ENCODE assay signal across 1 cellular context in the genomic region with DNA sequence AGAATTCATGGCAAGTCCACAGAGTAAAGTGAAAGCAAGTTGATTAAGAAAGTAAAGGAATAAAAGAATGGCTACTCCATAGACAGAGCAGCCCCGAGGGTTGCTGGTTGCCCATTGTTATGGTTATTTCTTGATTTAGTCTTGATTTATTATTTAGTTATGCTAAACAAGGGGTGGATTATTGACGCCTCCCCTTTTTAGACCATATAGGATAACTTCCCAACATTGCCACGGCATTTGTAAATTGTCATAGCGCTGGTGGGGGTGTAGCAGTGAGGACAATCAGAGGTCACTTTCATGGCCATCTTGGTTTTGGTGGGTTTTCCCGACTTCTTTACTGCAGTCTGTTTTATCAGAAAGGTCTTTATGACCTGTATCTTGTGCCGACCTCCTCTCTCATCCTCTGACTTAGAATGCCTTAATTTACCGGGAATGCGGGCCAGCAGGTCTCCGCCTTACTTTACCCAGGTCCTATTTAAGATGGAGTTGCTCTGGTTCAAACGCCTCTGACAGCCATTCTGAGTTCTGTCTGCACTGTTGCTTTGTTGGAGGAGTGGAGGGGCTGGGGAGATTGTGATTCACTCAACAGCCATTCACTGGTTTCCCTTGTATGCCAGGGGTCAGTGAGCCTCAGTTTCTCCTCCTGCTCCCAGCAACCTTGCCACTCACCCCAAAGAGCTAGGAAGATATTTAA.
TF ChIP-seq lines count a peak whose summit lies in the region.

No MANE protein-coding gene starts in this region.

TF ChIP-seq in WTC11, 78 proteins besides CTCF, POLR2A, EP300 and RAD21 (continued from another document):
- TF ChIP-seq ZNF281 (CRISPR knock-in tag; IDR thresholded peaks at IDR 0.05) (no peak), ZNF512 (CRISPR knock-in tag; IDR thresholded peaks at IDR 0.05; ENCODE audit: borderline replicate concordance) (no peak), TCF7 (CRISPR knock-in tag; IDR thresholded peaks at IDR 0.05; ENCODE audit: low read depth) (no peak), FOXJ3 (CRISPR knock-in tag; IDR thresholded peaks at IDR 0.05; ENCODE audit: borderline replicate concordance) (no peak), FOXK1 (CRISPR knock-in tag; IDR thresholded peaks at IDR 0.05) (no peak)
- TF ChIP-seq, protein P1, sequence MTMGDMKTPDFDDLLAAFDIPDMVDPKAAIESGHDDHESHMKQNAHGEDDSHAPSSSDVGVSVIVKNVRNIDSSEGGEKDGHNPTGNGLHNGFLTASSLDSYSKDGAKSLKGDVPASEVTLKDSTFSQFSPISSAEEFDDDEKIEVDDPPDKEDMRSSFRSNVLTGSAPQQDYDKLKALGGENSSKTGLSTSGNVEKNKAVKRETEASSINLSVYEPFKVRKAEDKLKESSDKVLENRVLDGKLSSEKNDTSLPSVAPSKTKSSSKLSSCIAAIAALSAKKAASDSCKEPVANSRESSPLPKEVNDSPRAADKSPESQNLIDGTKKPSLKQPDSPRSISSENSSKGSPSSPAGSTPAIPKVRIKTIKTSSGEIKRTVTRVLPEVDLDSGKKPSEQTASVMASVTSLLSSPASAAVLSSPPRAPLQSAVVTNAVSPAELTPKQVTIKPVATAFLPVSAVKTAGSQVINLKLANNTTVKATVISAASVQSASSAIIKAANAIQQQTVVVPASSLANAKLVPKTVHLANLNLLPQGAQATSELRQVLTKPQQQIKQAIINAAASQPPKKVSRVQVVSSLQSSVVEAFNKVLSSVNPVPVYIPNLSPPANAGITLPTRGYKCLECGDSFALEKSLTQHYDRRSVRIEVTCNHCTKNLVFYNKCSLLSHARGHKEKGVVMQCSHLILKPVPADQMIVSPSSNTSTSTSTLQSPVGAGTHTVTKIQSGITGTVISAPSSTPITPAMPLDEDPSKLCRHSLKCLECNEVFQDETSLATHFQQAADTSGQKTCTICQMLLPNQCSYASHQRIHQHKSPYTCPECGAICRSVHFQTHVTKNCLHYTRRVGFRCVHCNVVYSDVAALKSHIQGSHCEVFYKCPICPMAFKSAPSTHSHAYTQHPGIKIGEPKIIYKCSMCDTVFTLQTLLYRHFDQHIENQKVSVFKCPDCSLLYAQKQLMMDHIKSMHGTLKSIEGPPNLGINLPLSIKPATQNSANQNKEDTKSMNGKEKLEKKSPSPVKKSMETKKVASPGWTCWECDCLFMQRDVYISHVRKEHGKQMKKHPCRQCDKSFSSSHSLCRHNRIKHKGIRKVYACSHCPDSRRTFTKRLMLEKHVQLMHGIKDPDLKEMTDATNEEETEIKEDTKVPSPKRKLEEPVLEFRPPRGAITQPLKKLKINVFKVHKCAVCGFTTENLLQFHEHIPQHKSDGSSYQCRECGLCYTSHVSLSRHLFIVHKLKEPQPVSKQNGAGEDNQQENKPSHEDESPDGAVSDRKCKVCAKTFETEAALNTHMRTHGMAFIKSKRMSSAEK (CRISPR knock-in tag; IDR thresholded peaks at IDR 0.05; ENCODE audit: borderline replicate concordance) = 0 out of 2 replicates have a peak, but pooled peaks have one; percentile 60
- TF ChIP-seq, protein P2, sequence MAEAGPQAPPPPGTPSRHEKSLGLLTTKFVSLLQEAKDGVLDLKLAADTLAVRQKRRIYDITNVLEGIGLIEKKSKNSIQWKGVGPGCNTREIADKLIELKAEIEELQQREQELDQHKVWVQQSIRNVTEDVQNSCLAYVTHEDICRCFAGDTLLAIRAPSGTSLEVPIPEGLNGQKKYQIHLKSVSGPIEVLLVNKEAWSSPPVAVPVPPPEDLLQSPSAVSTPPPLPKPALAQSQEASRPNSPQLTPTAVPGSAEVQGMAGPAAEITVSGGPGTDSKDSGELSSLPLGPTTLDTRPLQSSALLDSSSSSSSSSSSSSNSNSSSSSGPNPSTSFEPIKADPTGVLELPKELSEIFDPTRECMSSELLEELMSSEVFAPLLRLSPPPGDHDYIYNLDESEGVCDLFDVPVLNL (CRISPR knock-in tag; IDR thresholded peaks at IDR 0.05; ENCODE audit: borderline replicate concordance, low read depth) = no peak
